ENCODE assay signal across 18 cellular contexts in genomic region chrX:47936940-47937317, GRCh38.
DNase-seq lines count a peak whose midpoint lies in the region; ATAC-seq, FAIRE-seq and TF ChIP-seq lines count a peak whose summit lies in the region.
"Had no signal": no experiment of that assay in that cellular context is flagged by ENCODE, and none has a peak within 500 bp of the region (broad histone marks: within the 10 kb centered on the region; RNA-seq: fewer than 3 reads in every experiment).

No MANE protein-coding gene starts in this region.

- H3K79me2 ChIP-seq in OCI-LY3 (ENCODE audit: low read length): no peaks in the 10 kb centered on the region
- no peaks in the 10 kb centered on the region for H3K79me2 ChIP-seq in K562 (ENCODE audit: control insufficient read depth, insufficient read depth, low read length)

- H3K9ac ChIP-seq in BLaER1: no peak overlapping the region
- H3K9ac ChIP-seq in OCI-LY3 (ENCODE audit: low read length): peak overlapping the region; percentile 62; the same call in 1 of the 2 replicates
- no peak overlapping the region for H3K9ac ChIP-seq in K562 (ENCODE audit: insufficient read depth in 1 of 2, low read depth in 2 of 2, low read length in 2 of 2)

- FAIRE-seq in K562 (lab: Jason Lieb, UNC): no peak
- FAIRE-seq: HTR-8/SVneo had no signal

- TF ChIP-seq CTCF in OCI-LY3 (IDR thresholded peaks at IDR 0.05; ENCODE audit: low read depth, low read length) (no peak), K562 (IDR thresholded peaks at IDR 0.05 in 2 of 3, conservative IDR thresholded peaks at IDR 0.05 in 1 of 3; ENCODE audit: insufficient read depth in 2 of 3, low read depth in 1 of 3, low read length in 3 of 3) (no peak), CD14-positive monocyte (IDR thresholded peaks at IDR 0.05) (no peak)

- BruUV-seq in K562 (replicated peaks; lab: Mats Ljungman, UMichigan): no TSS peak

- H3K4me2 ChIP-seq in BLaER1 (peak overlapping the region; percentile 62), OCI-LY3 (ENCODE audit: low read length) (peak overlapping the region; percentile 82), K562 (ENCODE audit: insufficient read depth, low read length) (no peak overlapping the region)

- no peak for DNase-seq in CD4-positive, alpha-beta memory T cell
- no peak for DNase-seq in K562 (ENCODE audit: extremely low read depth in 1 of 4, low spot score in 3 of 4)
- no peak for DNase-seq in AG08395 (ENCODE audit: low spot score)
- DNase-seq in NCI-H2227 treated with DMSO at 0.1 percent for 48 hours (lab: John Stamatoyannopoulos, UW): no peak
- no peak for DNase-seq in CD14-positive monocyte (ENCODE audit: low spot score)
- DNase-seq: C1 segment of cervical spinal cord, HFFc6, hippocampal formation, mesenchymal stem cell, T-helper 17 cell had no signal

- in situ Hi-C loops in K562 (cut with MboI): no loop called here

- H3K4me1 Mint-ChIP-seq in CD4-positive, alpha-beta memory T cell: peaks cover 2 to 4% (median 4%) of the 10 kb centered on the region in 4 donors
- peaks cover 11% of the 10 kb centered on the region for H3K4me1 Mint-ChIP-seq in CD14-positive monocyte
- H3K4me1 Mint-ChIP-seq: stimulated activated effector memory CD8-positive, alpha-beta T cell treated with anti-CD3 and anti-CD28 coated beads, Interleukin-12 subunit alpha, Interleukin-12 subunit beta, amount 100 ng/mL, for 72 hours; T-helper 17 cell had no signal

- ATAC-seq in K562 (peak; percentile 63), HG03175 (IDR thresholded peaks at IDR 0.05; ENCODE audit: unreplicated experiment) (no peak)
- ATAC-seq: T-helper 17 cell had no signal

- H3K4me3 ChIP-seq in BLaER1: peak overlapping the region; percentile 49
- no peak overlapping the region for H3K4me3 ChIP-seq in CD4-positive, alpha-beta memory T cell (ENCODE audit: low read length in 2 of 2)
- H3K4me3 ChIP-seq in OCI-LY3 (ENCODE audit: low read length): peak overlapping the region; percentile 74
- H3K4me3 ChIP-seq in K562: no peak overlapping the region
- H3K4me3 ChIP-seq: ascending aorta had no signal

- H3K36me3 ChIP-seq in BLaER1 (no peaks in the 10 kb centered on the region), OCI-LY3 (replicated peaks; ENCODE audit: low read depth, low read length) (peaks cover 6% of the 10 kb centered on the region), K562 (ENCODE audit: control insufficient read depth, insufficient read depth, low read length) (no peaks in the 10 kb centered on the region)
- H3K36me3 ChIP-seq in CD4-positive, alpha-beta memory T cell (ENCODE audit: insufficient read depth, low read length): no peaks in the 10 kb centered on the region
- H3K36me3 ChIP-seq: ascending aorta, neutrophil, upper lobe of left lung had no signal

- H3K36me3 Mint-ChIP-seq in CD4-positive, alpha-beta memory T cell: no peaks in the 10 kb centered on the region
- no peaks in the 10 kb centered on the region for H3K36me3 Mint-ChIP-seq in CD14-positive monocyte
- H3K36me3 Mint-ChIP-seq: stimulated activated effector memory CD8-positive, alpha-beta T cell treated with anti-CD3 and anti-CD28 coated beads, Interleukin-12 subunit alpha, Interleukin-12 subunit beta, amount 100 ng/mL, for 72 hours had no signal

- TF ChIP-seq RAD21 in K562 (CRISPR knock-in tag; conservative IDR thresholded peaks at IDR 0.05 in 1 of 2, IDR thresholded peaks at IDR 0.05 in 1 of 2): no peak

- H4K20me1 ChIP-seq in BLaER1 (no peaks in the 10 kb centered on the region), OCI-LY3 (ENCODE audit: insufficient read depth, low read length) (no peaks in the 10 kb centered on the region), K562 (replicated peaks; ENCODE audit: control insufficient read depth, insufficient read depth, low read length) (no peaks in the 10 kb centered on the region)

- no peak overlapping the region for H3K27ac Mint-ChIP-seq in CD4-positive, alpha-beta memory T cell
- H3K27ac Mint-ChIP-seq in CD14-positive monocyte: no peak overlapping the region
- H3K27ac Mint-ChIP-seq: HFFc6; stimulated activated effector memory CD8-positive, alpha-beta T cell treated with anti-CD3 and anti-CD28 coated beads, Interleukin-12 subunit alpha, Interleukin-12 subunit beta, amount 100 ng/mL, for 72 hours; T-helper 17 cell had no signal

- 11% methylated on average over 3 of the region's 3 CpGs for WGBS in K562 (ENCODE audit: insufficient coverage, low coverage, missing lambda C conversion rate)

- H3K9me1 ChIP-seq in K562 (ENCODE audit: control insufficient read depth, insufficient read depth, low read length): no peaks in the 10 kb centered on the region

- H3K4me1 ChIP-seq in BLaER1: peaks cover 5% of the 10 kb centered on the region; the same call in 1 of the 2 replicates
- H3K4me1 ChIP-seq in CD4-positive, alpha-beta memory T cell (ENCODE audit: insufficient read depth, low read length): no peaks in the 10 kb centered on the region
- peaks cover 28% of the 10 kb centered on the region for H3K4me1 ChIP-seq in OCI-LY3 (ENCODE audit: low read length)
- peaks cover 0 to 3% of the 10 kb centered on the region in 2 experiments; a peak in 3 of 5 replicates for H3K4me1 ChIP-seq in K562 (replicated peaks in 1 of 2; ENCODE audit: control insufficient read depth in 2 of 2, insufficient read depth in 2 of 2, low read length in 2 of 2)
- H3K4me1 ChIP-seq: ascending aorta, upper lobe of left lung had no signal

- peaks cover 17% of the 10 kb centered on the region for H3K9me3 ChIP-seq in BLaER1
- H3K9me3 ChIP-seq in CD4-positive, alpha-beta memory T cell (ENCODE audit: control insufficient read depth in 1 of 2, low read length in 2 of 2): no peaks in the 10 kb centered on the region
- H3K9me3 ChIP-seq in OCI-LY3 (ENCODE audit: insufficient read depth, low read length): no peaks in the 10 kb centered on the region; the same call in 1 of the 2 replicates
- H3K9me3 ChIP-seq in K562 (replicated peaks; ENCODE audit: control insufficient read depth, insufficient read depth, low read depth, low read length): no peaks in the 10 kb centered on the region
- H3K9me3 ChIP-seq: neutrophil, upper lobe of left lung had no signal

- no peak for TF ChIP-seq EP300 in K562 (IDR thresholded peaks at IDR 0.05; ENCODE audit: low read length)

- H2AFZ ChIP-seq in OCI-LY3 (ENCODE audit: low read depth, low read length) (peak overlapping the region; percentile 95; the same call in 1 of the 2 replicates), K562 (ENCODE audit: low read depth, low read length) (no peak overlapping the region)

- H3K4me3 Mint-ChIP-seq in CD4-positive, alpha-beta memory T cell: peak overlapping the region in 5 of 8 donors; percentile 23 to 79 (median 71)
- H3K4me3 Mint-ChIP-seq in CD14-positive monocyte: no peak overlapping the region
- H3K4me3 Mint-ChIP-seq: HFFc6; stimulated activated effector memory CD8-positive, alpha-beta T cell treated with anti-CD3 and anti-CD28 coated beads, Interleukin-12 subunit alpha, Interleukin-12 subunit beta, amount 100 ng/mL, for 72 hours had no signal

- CTCF ChIA-PET in CD4-positive, alpha-beta memory T cell (lab: Charles Lee; ENCODE audit: partially characterized antibody): no interaction called here
- CTCF ChIA-PET in K562 (lab: Yijun Ruan, JAX; ENCODE audit: low intra/inter-chr PET ratio): interaction anchor here (0.6 kb wide), 1 partner anchor 90 kb away, joined by 3 read pairs; no protein-coding TSS in a partner anchor

- intact Hi-C loops in CD4-positive, alpha-beta memory T cell (cut with micrococcal nuclease): no loop called here
- intact Hi-C loops in K562 (cut with micrococcal nuclease) (no loop called here), CD14-positive monocyte (cut with micrococcal nuclease) (no loop called here)

- H3K9me3 Mint-ChIP-seq in CD4-positive, alpha-beta memory T cell: no peaks in the 10 kb centered on the region
- H3K9me3 Mint-ChIP-seq in CD14-positive monocyte: peaks cover 0 to 11% (median 9%) of the 10 kb centered on the region in 7 donors
- H3K9me3 Mint-ChIP-seq: HFFc6; stimulated activated effector memory CD8-positive, alpha-beta T cell treated with anti-CD3 and anti-CD28 coated beads, Interleukin-12 subunit alpha, Interleukin-12 subunit beta, amount 100 ng/mL, for 72 hours had no signal

- H3K27me3 ChIP-seq in BLaER1 (peaks cover 3% of the 10 kb centered on the region; the same call in 1 of the 2 replicates), OCI-LY3 (ENCODE audit: low read depth, low read length) (no peaks in the 10 kb centered on the region), K562 (ENCODE audit: control insufficient read depth in 2 of 2, insufficient read depth in 2 of 2, low read length in 2 of 2) (no peaks in the 10 kb centered on the region)
- no peaks in the 10 kb centered on the region for H3K27me3 ChIP-seq in CD4-positive, alpha-beta memory T cell (ENCODE audit: insufficient read depth, low read length)
- H3K27me3 ChIP-seq: ascending aorta, neutrophil, upper lobe of left lung had no signal

- POLR2A ChIA-PET in CD4-positive, alpha-beta memory T cell (lab: Charles Lee; ENCODE audit: partially characterized antibody): no interaction called here
- POLR2A ChIA-PET in K562 (lab: Yijun Ruan, JAX): no interaction called here

- TF ChIP-seq POLR2A in K562 (conservative IDR thresholded peaks at IDR 0.05): no peak

- peaks cover 0 to 1% of the 10 kb centered on the region in 2 donors for H3K27me3 Mint-ChIP-seq in CD4-positive, alpha-beta memory T cell
- H3K27me3 Mint-ChIP-seq in CD14-positive monocyte (ENCODE audit: low read depth in 3 of 3): peaks cover 0 to 2% (median 0%) of the 10 kb centered on the region in 3 donors
- H3K27me3 Mint-ChIP-seq: T-helper 17 cell had no signal

- H3K27ac ChIP-seq in BLaER1: 0 out of 2 replicates have a peak overlapping the region, but pooled peaks have one; percentile 23
- H3K27ac ChIP-seq in CD4-positive, alpha-beta memory T cell (ENCODE audit: low read depth, low read length): no peak overlapping the region
- peak overlapping the region; percentile 76 for H3K27ac ChIP-seq in OCI-LY3 (ENCODE audit: low read length)
- no peak overlapping the region for H3K27ac ChIP-seq in K562 (ENCODE audit: extremely low read depth, low read depth, low read length)
- H3K27ac ChIP-seq: ascending aorta, upper lobe of left lung had no signal

TF ChIP-seq in K562, 482 proteins besides CTCF, POLR2A, EP300 and RAD21:
- TF ChIP-seq FOSL1 (tag; conservative IDR thresholded peaks at IDR 0.05) (0 out of 2 replicates have a peak, but pooled peaks have one; percentile 7), TCF3 (CRISPR knock-in tag; IDR thresholded peaks at IDR 0.05) (0 out of 2 replicates have a peak, but pooled peaks have one; percentile 28), USF1 (CRISPR knock-in tag; IDR thresholded peaks at IDR 0.05) (no peak)

Comparison
In these comparisons a context has a peak if more than half of its experiments do, and no peak if none do; other contexts are left out.
1. H3K27ac ChIP-seq: peak in BLaER1 (single experiment) and OCI-LY3 (single experiment); none in CD4-positive, alpha-beta memory T cell (single experiment) and K562 (single experiment).
2. H3K4me3 ChIP-seq: peak in BLaER1 (single experiment) and OCI-LY3 (single experiment); none in CD4-positive, alpha-beta memory T cell (0 of 2) and K562 (single experiment).
3. H3K4me3 Mint-ChIP-seq: peak in CD4-positive, alpha-beta memory T cell (5 of 8); none in CD14-positive monocyte (0 of 2).